Comparison of ENCODE assay signal across 8 cellular contexts in the genomic region with DNA sequence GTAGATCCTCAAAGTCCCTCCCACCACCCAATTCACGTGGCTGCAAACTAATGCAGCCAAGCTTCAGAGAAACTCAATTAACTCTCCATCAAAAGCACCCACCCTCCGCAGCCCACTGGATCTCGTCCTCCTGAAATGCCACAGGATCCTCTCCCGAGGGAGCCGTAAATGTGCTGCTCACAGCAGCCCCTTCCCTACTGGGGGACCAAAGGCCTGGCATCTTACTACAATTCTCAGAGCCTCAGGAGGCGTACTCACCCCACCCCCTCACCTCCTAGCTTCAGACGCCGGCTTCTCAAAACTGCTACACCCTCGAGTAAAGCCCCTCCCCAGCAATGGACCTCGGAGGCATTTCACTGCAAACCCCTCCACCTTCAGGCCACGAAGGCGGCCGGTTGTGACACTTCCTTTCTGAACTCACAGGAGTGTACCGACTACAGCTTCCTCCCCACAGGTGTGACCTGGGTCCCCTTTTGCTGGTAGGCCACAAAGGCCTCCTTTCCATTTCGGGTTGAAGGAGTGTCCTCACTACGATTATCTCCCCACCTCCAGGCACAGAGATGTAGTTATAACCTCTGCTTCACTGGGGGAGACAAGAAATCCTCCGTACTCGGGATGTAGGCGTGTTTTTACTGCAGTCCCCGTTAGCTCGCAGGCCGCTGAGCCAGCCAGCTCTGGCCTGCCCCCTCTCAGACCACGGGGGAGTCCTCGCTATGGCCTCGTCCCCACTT. TPM values are rescaled to one million over a fixed set of nuclear protein-coding genes. Genes with fewer than 3 reads are reported as not detected.
A peak's percentile ranks its signal among the peaks of the same experiment; 100 is the strongest.
DNase-seq lines count a peak whose midpoint lies in the region; ATAC-seq and TF ChIP-seq lines count a peak whose summit lies in the region.

No MANE protein-coding gene starts in this region.

- H3K27ac Mint-ChIP-seq in naive thymus-derived CD8-positive, alpha-beta T cell: peak overlapping the region; percentile 96 to 100 (median 99)

- no peak for TF ChIP-seq CTCF in epithelial cell of esophagus (IDR thresholded peaks at IDR 0.05; ENCODE audit: insufficient read depth, low read depth, low read length, missing control alignments)

- H3K9me3 Mint-ChIP-seq in naive thymus-derived CD8-positive, alpha-beta T cell: no peaks in the 10 kb centered on the region

- H3K27me3 Mint-ChIP-seq in naive thymus-derived CD8-positive, alpha-beta T cell: no peaks in the 10 kb centered on the region

- peak; percentile 14 for DNase-seq in AG08395 (ENCODE audit: low spot score)
- peak; percentile 55 for DNase-seq in NCI-H82 treated with DMSO at 0.1 percent for 48 hours (lab: John Stamatoyannopoulos, UW; ENCODE audit: unreplicated experiment)
- DNase-seq in activated CD8-positive, alpha-beta memory T cell treated with anti-CD3 and anti-CD28 coated beads, Interleukin-2, amount 50 U/mL, for 48 hours: peak; percentile 80
- peak; percentile 66 for DNase-seq in epithelial cell of esophagus (ENCODE audit: low read depth)
- peak in 9 of 10 donors; percentile 44 to 88 (median 67) for DNase-seq in naive thymus-derived CD8-positive, alpha-beta T cell
- peak; percentile 43 to 89 (median 69) for DNase-seq in stimulated activated naive CD4-positive, alpha-beta T cell (lab: John Stamatoyannopoulos, UW)

- peak overlapping the region; percentile 92 for H3K4me3 ChIP-seq in epithelial cell of esophagus (ENCODE audit: low read length)

- ATAC-seq in GM18870 (IDR thresholded peaks at IDR 0.05; ENCODE audit: unreplicated experiment) (peak; percentile 19), HG03103 (IDR thresholded peaks at IDR 0.05; ENCODE audit: low read depth, unreplicated experiment) (peak; percentile 19)
- ATAC-seq in naive thymus-derived CD8-positive, alpha-beta T cell: peak; percentile 50 to 58

- peak overlapping the region; percentile 89 to 98 (median 96) for H3K4me3 Mint-ChIP-seq in naive thymus-derived CD8-positive, alpha-beta T cell

- peaks cover 12 to 62% (median 53%) of the 10 kb centered on the region in 4 donors for H3K4me1 Mint-ChIP-seq in naive thymus-derived CD8-positive, alpha-beta T cell

- peaks cover 0 to 11% (median 3%) of the 10 kb centered on the region in 3 donors for H3K36me3 Mint-ChIP-seq in naive thymus-derived CD8-positive, alpha-beta T cell

- POLR2A ChIA-PET in naive thymus-derived CD8-positive, alpha-beta T cell (lab: Charles Lee): interaction anchor here (0.6 to 7.6 kb wide), 21 partner anchors 10 to 290 kb away, joined by 3 to 101 read pairs (median 6); a partner anchor contains a TSS

RNA-seq across cellular contexts. Expression of a gene that starts 0.7 kb away (rescaled TPM):
- total RNA-seq in naive thymus-derived CD8-positive, alpha-beta T cell: 100 to 1,000 TPM; 413 to 454 TPM
- polyA plus RNA-seq in naive thymus-derived CD8-positive, alpha-beta T cell: 100 to 1,000 TPM; 329 to 392 (median 384) TPM

RNA-seq across cellular contexts. Expression of a gene that starts 0.7 kb away (rescaled TPM):
- 100 to 1,000 TPM; 112 to 132 TPM for total RNA-seq in naive thymus-derived CD8-positive, alpha-beta T cell
- 10 to 100 TPM; 35.2 to 43.7 (median 39.9) TPM for polyA plus RNA-seq in naive thymus-derived CD8-positive, alpha-beta T cell

RNA-seq across cellular contexts. Expression of a gene that starts 35.2 kb away (rescaled TPM):
- 10 to 100 TPM; 24.8 to 25.5 TPM for total RNA-seq in naive thymus-derived CD8-positive, alpha-beta T cell
- 10 to 100 TPM in 2 of 3 donors, 1 to 10 TPM in 1; 8.6 to 16.6 (median 14.1) TPM for polyA plus RNA-seq in naive thymus-derived CD8-positive, alpha-beta T cell

RNA-seq across cellular contexts. Expression of a gene that starts 35.2 kb away (rescaled TPM):
- total RNA-seq in naive thymus-derived CD8-positive, alpha-beta T cell: 10 to 100 TPM; 39.7 to 40.3 TPM
- polyA plus RNA-seq in naive thymus-derived CD8-positive, alpha-beta T cell: 100 to 1,000 TPM; 305 to 421 (median 381) TPM

RNA-seq across cellular contexts. Expression of a gene that starts 48.3 kb away (rescaled TPM):
- total RNA-seq in naive thymus-derived CD8-positive, alpha-beta T cell: under 1 TPM; 0.47 to 0.74 TPM
- 1 to 10 TPM in 1 of 3 donors, under 1 TPM in 2; 0.19 to 1.2 (median 0.30) TPM for polyA plus RNA-seq in naive thymus-derived CD8-positive, alpha-beta T cell

Comparison
In these comparisons a context has a peak if more than half of its experiments do, and no peak if none do; other contexts are left out.
1. Peak in every context shown above with its lines: DNase-seq, ATAC-seq and H3K4me3 ChIP-seq.
2. DNase-seq: peak in every context shown above with its lines; median percentile 80 in activated CD8-positive, alpha-beta memory T cell treated with anti-CD3 and anti-CD28 coated beads, Interleukin-2, amount 50 U/mL, for 48 hours; 69 in stimulated activated naive CD4-positive, alpha-beta T cell; 67 in naive thymus-derived CD8-positive, alpha-beta T cell; 66 in epithelial cell of esophagus; 55 in NCI-H82 treated with DMSO at 0.1 percent for 48 hours; 14 in AG08395.